Comparison of ENCODE assay signal across 1 cellular context in the genomic region with DNA sequence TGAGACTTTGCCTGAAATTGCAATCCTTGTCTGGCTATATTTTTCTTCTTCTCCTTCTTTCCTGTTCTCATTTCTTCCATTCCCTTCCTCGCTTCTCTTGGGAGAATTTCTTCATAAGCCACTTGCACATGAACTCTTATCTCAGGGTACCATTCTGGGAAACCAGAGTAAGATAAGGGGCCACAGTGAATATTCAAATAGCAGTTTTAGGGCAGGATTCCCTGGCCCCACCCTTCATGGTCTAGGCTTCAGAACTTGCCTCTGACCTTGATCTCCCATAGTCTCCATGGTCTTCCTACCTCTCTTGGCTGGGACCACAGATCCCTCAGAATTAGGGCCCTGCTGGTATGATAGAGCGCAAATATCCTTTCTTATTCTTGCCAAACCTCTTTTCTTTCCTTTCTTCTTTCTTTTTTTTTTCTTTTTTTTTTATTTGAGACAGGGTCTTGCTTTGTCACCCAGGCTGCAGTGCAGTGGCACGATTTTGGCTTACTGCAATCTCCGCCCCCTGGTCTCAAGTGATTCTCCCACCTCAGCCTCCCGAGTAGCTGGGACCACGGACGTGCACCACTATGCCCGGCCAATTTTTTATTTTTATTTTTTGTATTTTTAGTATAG.
TF ChIP-seq lines count a peak whose summit lies in the region.

No MANE protein-coding gene starts in this region.

TF ChIP-seq in K562, 482 proteins besides CTCF, POLR2A, EP300 and RAD21 (continued from another document and continues in another):
- TF ChIP-seq CHD7 (IDR thresholded peaks at IDR 0.05; ENCODE audit: low read depth, low read length) (no peak), KDM4B (IDR thresholded peaks at IDR 0.05; ENCODE audit: borderline replicate concordance in 2 of 2, low read depth in 1 of 2) (no peak), CBX1 (IDR thresholded peaks at IDR 0.05; ENCODE audit: low read depth) (no peak), ZNF518B (CRISPR knock-in tag; IDR thresholded peaks at IDR 0.05) (no peak), FOS (IDR thresholded peaks at IDR 0.05; ENCODE audit: extremely low read depth, insufficient read length) (no peak), ZNF23 (CRISPR knock-in tag; IDR thresholded peaks at IDR 0.05) (0 out of 2 replicates have a peak, but pooled peaks have one; percentile 21), ZKSCAN1 (IDR thresholded peaks at IDR 0.05; ENCODE audit: low read depth, low read length) (no peak), MYBL2 (IDR thresholded peaks at IDR 0.05; ENCODE audit: low read depth) (no peak; the same call in 1 of the 2 replicates), MYBL2 (CRISPR knock-in tag; IDR thresholded peaks at IDR 0.05; ENCODE audit: borderline replicate concordance) (no peak), ZNF586 (CRISPR knock-in tag; conservative IDR thresholded peaks at IDR 0.05) (no peak), XRCC3 (IDR thresholded peaks at IDR 0.05) (no peak), DLX4 (CRISPR knock-in tag; IDR thresholded peaks at IDR 0.05) (no peak), NONO (IDR thresholded peaks at IDR 0.05; ENCODE audit: low read depth in 2 of 2, low read length in 1 of 2) (0 out of 4 replicates have a peak, but pooled peaks of 1 of the 2 experiments have one; percentile 49), E2F4 (CRISPR knock-in tag; IDR thresholded peaks at IDR 0.05; ENCODE audit: low read depth) (no peak), RBM15 (IDR thresholded peaks at IDR 0.05; ENCODE audit: insufficient read depth, low read length) (no peak), KDM1A (IDR thresholded peaks at IDR 0.05) (peak; percentile 88 to 92), ZZZ3 (IDR thresholded peaks at IDR 0.05) (no peak), NFATC3 (IDR thresholded peaks at IDR 0.05) (no peak), POLR3G (IDR thresholded peaks at IDR 0.05; ENCODE audit: extremely low read depth, insufficient read length, insufficient replicate concordance) (no peak), POLR2AphosphoS2 (IDR thresholded peaks at IDR 0.05; ENCODE audit: low read length) (no peak), RB1 (IDR thresholded peaks at IDR 0.05; ENCODE audit: low read depth) (no peak; the same call in 1 of the 2 replicates), ZNF140 (CRISPR knock-in tag; IDR thresholded peaks at IDR 0.05) (no peak), CTBP1 (IDR thresholded peaks at IDR 0.05; ENCODE audit: borderline replicate concordance) (peak; percentile 76; the same call in 1 of the 2 replicates), ZNF699 (CRISPR knock-in tag; IDR thresholded peaks at IDR 0.05; ENCODE audit: insufficient replicate concordance) (no peak), CSDE1 (IDR thresholded peaks at IDR 0.05) (no peak), PHB (CRISPR knock-in tag; IDR thresholded peaks at IDR 0.05) (no peak), NCOA2 (IDR thresholded peaks at IDR 0.05; ENCODE audit: partially characterized antibody in 2 of 2) (no peak)
- TF ChIP-seq, protein P1, sequence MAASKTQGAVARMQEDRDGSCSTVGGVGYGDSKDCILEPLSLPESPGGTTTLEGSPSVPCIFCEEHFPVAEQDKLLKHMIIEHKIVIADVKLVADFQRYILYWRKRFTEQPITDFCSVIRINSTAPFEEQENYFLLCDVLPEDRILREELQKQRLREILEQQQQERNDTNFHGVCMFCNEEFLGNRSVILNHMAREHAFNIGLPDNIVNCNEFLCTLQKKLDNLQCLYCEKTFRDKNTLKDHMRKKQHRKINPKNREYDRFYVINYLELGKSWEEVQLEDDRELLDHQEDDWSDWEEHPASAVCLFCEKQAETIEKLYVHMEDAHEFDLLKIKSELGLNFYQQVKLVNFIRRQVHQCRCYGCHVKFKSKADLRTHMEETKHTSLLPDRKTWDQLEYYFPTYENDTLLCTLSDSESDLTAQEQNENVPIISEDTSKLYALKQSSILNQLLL (CRISPR knock-in tag; IDR thresholded peaks at IDR 0.05; ENCODE audit: borderline replicate concordance), result no peak
- TF ChIP-seq, protein P2, sequence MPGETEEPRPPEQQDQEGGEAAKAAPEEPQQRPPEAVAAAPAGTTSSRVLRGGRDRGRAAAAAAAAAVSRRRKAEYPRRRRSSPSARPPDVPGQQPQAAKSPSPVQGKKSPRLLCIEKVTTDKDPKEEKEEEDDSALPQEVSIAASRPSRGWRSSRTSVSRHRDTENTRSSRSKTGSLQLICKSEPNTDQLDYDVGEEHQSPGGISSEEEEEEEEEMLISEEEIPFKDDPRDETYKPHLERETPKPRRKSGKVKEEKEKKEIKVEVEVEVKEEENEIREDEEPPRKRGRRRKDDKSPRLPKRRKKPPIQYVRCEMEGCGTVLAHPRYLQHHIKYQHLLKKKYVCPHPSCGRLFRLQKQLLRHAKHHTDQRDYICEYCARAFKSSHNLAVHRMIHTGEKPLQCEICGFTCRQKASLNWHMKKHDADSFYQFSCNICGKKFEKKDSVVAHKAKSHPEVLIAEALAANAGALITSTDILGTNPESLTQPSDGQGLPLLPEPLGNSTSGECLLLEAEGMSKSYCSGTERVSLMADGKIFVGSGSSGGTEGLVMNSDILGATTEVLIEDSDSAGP (CRISPR knock-in tag; IDR thresholded peaks at IDR 0.05), result no peak
- TF ChIP-seq, protein P3, sequence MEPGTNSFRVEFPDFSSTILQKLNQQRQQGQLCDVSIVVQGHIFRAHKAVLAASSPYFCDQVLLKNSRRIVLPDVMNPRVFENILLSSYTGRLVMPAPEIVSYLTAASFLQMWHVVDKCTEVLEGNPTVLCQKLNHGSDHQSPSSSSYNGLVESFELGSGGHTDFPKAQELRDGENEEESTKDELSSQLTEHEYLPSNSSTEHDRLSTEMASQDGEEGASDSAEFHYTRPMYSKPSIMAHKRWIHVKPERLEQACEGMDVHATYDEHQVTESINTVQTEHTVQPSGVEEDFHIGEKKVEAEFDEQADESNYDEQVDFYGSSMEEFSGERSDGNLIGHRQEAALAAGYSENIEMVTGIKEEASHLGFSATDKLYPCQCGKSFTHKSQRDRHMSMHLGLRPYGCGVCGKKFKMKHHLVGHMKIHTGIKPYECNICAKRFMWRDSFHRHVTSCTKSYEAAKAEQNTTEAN (CRISPR knock-in tag; IDR thresholded peaks at IDR 0.05), result no peak
- TF ChIP-seq, protein P4, sequence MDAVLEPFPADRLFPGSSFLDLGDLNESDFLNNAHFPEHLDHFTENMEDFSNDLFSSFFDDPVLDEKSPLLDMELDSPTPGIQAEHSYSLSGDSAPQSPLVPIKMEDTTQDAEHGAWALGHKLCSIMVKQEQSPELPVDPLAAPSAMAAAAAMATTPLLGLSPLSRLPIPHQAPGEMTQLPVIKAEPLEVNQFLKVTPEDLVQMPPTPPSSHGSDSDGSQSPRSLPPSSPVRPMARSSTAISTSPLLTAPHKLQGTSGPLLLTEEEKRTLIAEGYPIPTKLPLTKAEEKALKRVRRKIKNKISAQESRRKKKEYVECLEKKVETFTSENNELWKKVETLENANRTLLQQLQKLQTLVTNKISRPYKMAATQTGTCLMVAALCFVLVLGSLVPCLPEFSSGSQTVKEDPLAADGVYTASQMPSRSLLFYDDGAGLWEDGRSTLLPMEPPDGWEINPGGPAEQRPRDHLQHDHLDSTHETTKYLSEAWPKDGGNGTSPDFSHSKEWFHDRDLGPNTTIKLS (IDR thresholded peaks at IDR 0.05; ENCODE audit: borderline replicate concordance, low read depth), result no peak
